ENCODE assay signal across 25 cellular contexts in the genomic region with DNA sequence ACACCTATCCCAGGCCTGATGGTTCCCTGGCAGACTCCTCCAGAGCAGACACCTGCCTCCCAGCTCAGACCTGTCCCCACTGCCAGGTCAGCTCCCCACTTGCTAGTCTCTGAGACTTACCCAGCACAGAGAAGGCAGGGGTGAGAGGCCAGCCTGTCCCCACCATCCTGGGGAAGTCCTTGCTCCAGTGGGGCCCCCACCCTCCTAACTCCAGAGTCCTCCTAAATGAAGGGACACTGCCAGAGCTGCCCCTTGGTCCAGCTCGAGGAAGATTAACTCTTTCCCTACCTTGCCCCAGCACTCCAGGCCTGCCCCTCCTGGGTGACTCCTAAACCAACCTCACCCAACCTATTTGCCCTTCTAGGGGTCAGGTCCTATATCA. TPM values are rescaled to one million over a fixed set of nuclear protein-coding genes. Genes with fewer than 3 reads are reported as not detected.
DNase-seq lines count a peak whose midpoint lies in the region; ATAC-seq and TF ChIP-seq lines count a peak whose summit lies in the region.
"Had no signal": no experiment of that assay in that cellular context is flagged by ENCODE, and none has a peak within 500 bp of the region (broad histone marks: within the 10 kb centered on the region; RNA-seq: fewer than 3 reads in every experiment).

No MANE protein-coding gene starts in this region.

- H3K4me3 ChIP-seq in right cardiac atrium (ENCODE audit: low read length), result no peak overlapping the region
- H3K4me3 ChIP-seq in iPS-20b (ENCODE audit: low read length), result 0 out of 2 replicates have a peak overlapping the region, but pooled peaks have one; percentile 69
- H3K4me3 ChIP-seq: adrenal gland, SJCRH30 had no signal

- H3K9me3 Mint-ChIP-seq in stimulated activated effector memory CD8-positive, alpha-beta T cell treated with anti-CD3 and anti-CD28 coated beads, Interleukin-12 subunit alpha, Interleukin-12 subunit beta, amount 100 ng/mL, for 72 hours, result no peaks in the 10 kb centered on the region
- H3K9me3 Mint-ChIP-seq: activated T-cell treated with anti-CD3 and anti-CD28 coated beads, Interleukin-2, amount 50 U/mL, for 4 hours; stimulated activated memory B cell treated with anti-CD40 and anti-IgM and Interleukin-4, amounts not matched to agents 10 μg/mL and 1 μg/mL and 100 μg/mL, for 72 hours; T-cell had no signal

- DNase-seq in cardiac septum (ENCODE audit: low spot score) (peak; percentile 38), right cardiac atrium (no peak), RWPE1 (ENCODE audit: low spot score) (no peak)
- DNase-seq in stimulated activated effector memory CD8-positive, alpha-beta T cell treated with anti-CD3 and anti-CD28 coated beads, Interleukin-12 subunit alpha, Interleukin-12 subunit beta, amount 100 ng/mL, for 72 hours (ENCODE audit: low spot score in 2 of 2), result no peak
- no peak for DNase-seq in stimulated activated CD4-positive, alpha-beta T cell treated with anti-CD3 and anti-CD28 coated beads, Interleukin-15, amount 100 ng/mL, for 24 hours
- DNase-seq: activated CD4-positive, CD25-positive, alpha-beta regulatory T cell treated with anti-CD3 and anti-CD28 coated beads, Interleukin-2, amount 50 U/mL, for 72 hours; activated CD8-positive, alpha-beta T cell treated with anti-CD3 and anti-CD28 coated beads, Interleukin-2, amount 10 ng/mL, durations not matched to agents 7 days and 5 days; activated naive CD4-positive, alpha-beta T cell treated with Interleukin-2 at 50 U/mL for 16 hours; activated T-cell treated with anti-CD3 and anti-CD28 coated beads, Interleukin-2, amount 50 U/mL, for 4 hours; C1 segment of cervical spinal cord; cortex of kidney; NCI-H1048; NCI-H187; NCI-H524 treated with DMSO at 0.1 percent for 48 hours; SJCRH30; stimulated activated CD4-positive, alpha-beta T cell treated with anti-CD3 and anti-CD28 coated beads, Interleukin-2, amount 100 ng/mL, for 48 hours had no signal

- H3K4me1 ChIP-seq in right cardiac atrium (ENCODE audit: control insufficient read depth, insufficient read depth, low read length) (peaks cover 6% of the 10 kb centered on the region), iPS-20b (ENCODE audit: insufficient read depth, low read length) (no peaks in the 10 kb centered on the region)
- H3K4me1 ChIP-seq: SJCRH30 had no signal

- no peak overlapping the region for H3K27ac ChIP-seq in right cardiac atrium (ENCODE audit: low read length)
- H3K27ac ChIP-seq in RWPE1, result peak overlapping the region; percentile 96
- no peak overlapping the region for H3K27ac ChIP-seq in iPS-20b (ENCODE audit: low read length)
- H3K27ac ChIP-seq: neutrophil, SJCRH30 had no signal

- WGBS in right cardiac atrium, result 48% methylated on average over 1 of the region's 1 CpG

- POLR2A ChIA-PET in RWPE1 (lab: Yijun Ruan, JAX; ENCODE audit: low non-redundant PET), result interaction anchor here (0.7 kb wide), 1 partner anchor 100 kb away, joined by 3 read pairs; no protein-coding TSS in a partner anchor

- H3K36me3 Mint-ChIP-seq in stimulated activated effector memory CD8-positive, alpha-beta T cell treated with anti-CD3 and anti-CD28 coated beads, Interleukin-12 subunit alpha, Interleukin-12 subunit beta, amount 100 ng/mL, for 72 hours, result no peaks in the 10 kb centered on the region
- H3K36me3 Mint-ChIP-seq: stimulated activated memory B cell treated with anti-CD40 and anti-IgM and Interleukin-4, amounts not matched to agents 10 μg/mL and 1 μg/mL and 100 μg/mL, for 72 hours; T-cell had no signal

- intact Hi-C loops in cardiac septum (cut with DNase I) (loop anchor here (2.0 kb wide), 1 partner anchor 244 kb away; no protein-coding TSS in a partner anchor), right cardiac atrium (cut with DNase I) (loop anchor here in 3 of 4 donors (5.0 to 10.0 kb wide), 3 partner anchors 48 to 248 kb away; no protein-coding TSS in a partner anchor)

- H3K4me1 Mint-ChIP-seq in stimulated activated effector memory CD8-positive, alpha-beta T cell treated with anti-CD3 and anti-CD28 coated beads, Interleukin-12 subunit alpha, Interleukin-12 subunit beta, amount 100 ng/mL, for 72 hours, result peaks cover 15% of the 10 kb centered on the region

- CTCF ChIA-PET in RWPE1 (lab: Yijun Ruan, JAX), result interaction anchor here (0.5 to 4.5 kb wide), 5 partner anchors 39 to 606 kb away, joined by 3 to 34 read pairs (median 5); no protein-coding TSS in a partner anchor

- H3K36me3 ChIP-seq in iPS-20b (ENCODE audit: insufficient read depth, low read depth, low read length), result no peaks in the 10 kb centered on the region
- H3K36me3 ChIP-seq: adrenal gland, neutrophil, SJCRH30 had no signal

- H3K27ac Mint-ChIP-seq in stimulated activated effector memory CD8-positive, alpha-beta T cell treated with anti-CD3 and anti-CD28 coated beads, Interleukin-12 subunit alpha, Interleukin-12 subunit beta, amount 100 ng/mL, for 72 hours, result peak overlapping the region; percentile 34
- H3K27ac Mint-ChIP-seq: activated CD8-positive, alpha-beta T cell treated with anti-CD3 and anti-CD28 coated beads, Interleukin-2, amount 10 ng/mL, durations not matched to agents 7 days and 5 days; stimulated activated memory B cell treated with anti-CD40 and anti-IgM and Interleukin-4, amounts not matched to agents 10 μg/mL and 1 μg/mL and 100 μg/mL, for 72 hours had no signal

- no peak for ATAC-seq in right cardiac atrium
- no peak for ATAC-seq in stimulated activated effector memory CD8-positive, alpha-beta T cell treated with anti-CD3 and anti-CD28 coated beads, Interleukin-12 subunit alpha, Interleukin-12 subunit beta, amount 100 ng/mL, for 72 hours
- no peak for ATAC-seq in GM19467 (IDR thresholded peaks at IDR 0.05; ENCODE audit: unreplicated experiment)
- ATAC-seq in HG03025 (IDR thresholded peaks at IDR 0.05; ENCODE audit: low FRiP score, unreplicated experiment), result no peak
- ATAC-seq: activated CD8-positive, alpha-beta T cell treated with anti-CD3 and anti-CD28 coated beads, Interleukin-2, amount 10 ng/mL, durations not matched to agents 7 days and 5 days; Panc1 had no signal

- no peaks in the 10 kb centered on the region for H3K9me3 ChIP-seq in right cardiac atrium (ENCODE audit: control insufficient read depth, low read length)
- no peaks in the 10 kb centered on the region for H3K9me3 ChIP-seq in iPS-20b (ENCODE audit: insufficient read depth, low read depth, low read length)
- H3K9me3 ChIP-seq: adrenal gland, neutrophil, SJCRH30 had no signal

- TF ChIP-seq CTCF in RWPE1 (conservative IDR thresholded peaks at IDR 0.05; ENCODE audit: low read depth), result no peak

- H3K4me3 Mint-ChIP-seq in stimulated activated effector memory CD8-positive, alpha-beta T cell treated with anti-CD3 and anti-CD28 coated beads, Interleukin-12 subunit alpha, Interleukin-12 subunit beta, amount 100 ng/mL, for 72 hours, result no peak overlapping the region
- H3K4me3 Mint-ChIP-seq: activated CD8-positive, alpha-beta T cell treated with anti-CD3 and anti-CD28 coated beads, Interleukin-2, amount 10 ng/mL, durations not matched to agents 7 days and 5 days; activated T-cell treated with anti-CD3 and anti-CD28 coated beads, Interleukin-2, amount 50 U/mL, for 4 hours; stimulated activated memory B cell treated with anti-CD40 and anti-IgM and Interleukin-4, amounts not matched to agents 10 μg/mL and 1 μg/mL and 100 μg/mL, for 72 hours had no signal

- H3K27me3 ChIP-seq in right cardiac atrium (ENCODE audit: control insufficient read depth, insufficient read depth) (no peaks in the 10 kb centered on the region), iPS-20b (ENCODE audit: insufficient read depth, low read length) (peaks cover 40% of the 10 kb centered on the region)
- H3K27me3 ChIP-seq: adrenal gland had no signal

- no peak overlapping the region for H3K9ac ChIP-seq in iPS-20b (ENCODE audit: low read depth, low read length)

RNA-seq across cellular contexts. Expression of gene TNS1, which starts 30.4 kb away (rescaled TPM):
- total RNA-seq in cardiac septum (870 TPM), right cardiac atrium (100 to 1,000 TPM; 442 to 647 (median 536) TPM)
- polyA plus RNA-seq in right cardiac atrium, result 243 TPM

RNA-seq across cellular contexts. Expression of gene RUFY4, which starts 35.9 kb away (rescaled TPM):
- total RNA-seq in cardiac septum, result not detected
- total RNA-seq in right cardiac atrium, result not detected
- polyA plus RNA-seq in right cardiac atrium, result not detected
- total RNA-seq: LHCN-M2, SJCRH30 had no signal
